Comparison of ENCODE assay signal across 1 cellular context in the genomic region with DNA sequence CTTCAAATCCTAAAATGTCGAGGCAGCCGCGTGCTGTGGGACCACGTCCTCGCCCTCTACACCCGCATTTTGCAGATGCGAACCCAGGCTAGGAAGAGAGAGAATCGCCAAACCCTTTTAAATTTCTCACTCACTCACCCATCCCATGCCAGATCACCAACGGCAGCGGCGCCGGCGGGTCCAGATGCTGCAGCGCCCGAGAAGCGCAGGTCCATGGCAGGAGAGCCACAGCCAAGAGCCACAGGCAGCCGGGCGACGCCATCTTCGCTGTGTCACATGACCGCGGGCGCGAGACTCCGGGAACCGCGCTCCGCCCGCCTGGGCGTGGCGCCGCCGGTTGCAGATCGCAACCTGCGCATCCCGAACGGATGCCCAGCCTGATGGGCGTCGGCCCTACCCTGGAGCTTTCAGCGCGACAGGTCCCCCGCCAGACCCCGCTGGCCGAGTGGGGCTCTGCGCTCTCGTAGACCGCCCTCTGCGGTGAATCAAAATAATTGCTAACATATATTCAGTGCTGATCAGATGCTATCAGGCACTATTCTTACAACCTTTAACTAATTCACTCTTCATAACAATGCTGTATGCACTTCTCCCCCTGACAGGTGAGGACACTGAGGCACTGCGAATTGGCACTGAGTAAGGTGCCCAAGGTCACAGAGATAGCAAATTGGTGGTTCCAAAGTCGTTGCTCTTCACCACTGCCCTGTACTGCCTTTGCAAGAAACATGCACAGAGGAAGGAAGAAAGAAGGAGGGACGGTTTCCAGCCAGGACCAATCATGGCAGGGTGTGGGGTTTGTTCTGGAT.
A peak's percentile ranks its signal among the peaks of the same experiment; 100 is the strongest.
TF ChIP-seq lines count a peak whose summit lies in the region.

A gene (minus strand): TSS at position 276 of the 806 bp plus-strand sequence. CDS start 14 bp downstream, at position 262.

TF ChIP-seq in HCT116, 20 proteins besides CTCF, POLR2A, EP300 and RAD21 (continued from another document):
- TF ChIP-seq, protein P1, sequence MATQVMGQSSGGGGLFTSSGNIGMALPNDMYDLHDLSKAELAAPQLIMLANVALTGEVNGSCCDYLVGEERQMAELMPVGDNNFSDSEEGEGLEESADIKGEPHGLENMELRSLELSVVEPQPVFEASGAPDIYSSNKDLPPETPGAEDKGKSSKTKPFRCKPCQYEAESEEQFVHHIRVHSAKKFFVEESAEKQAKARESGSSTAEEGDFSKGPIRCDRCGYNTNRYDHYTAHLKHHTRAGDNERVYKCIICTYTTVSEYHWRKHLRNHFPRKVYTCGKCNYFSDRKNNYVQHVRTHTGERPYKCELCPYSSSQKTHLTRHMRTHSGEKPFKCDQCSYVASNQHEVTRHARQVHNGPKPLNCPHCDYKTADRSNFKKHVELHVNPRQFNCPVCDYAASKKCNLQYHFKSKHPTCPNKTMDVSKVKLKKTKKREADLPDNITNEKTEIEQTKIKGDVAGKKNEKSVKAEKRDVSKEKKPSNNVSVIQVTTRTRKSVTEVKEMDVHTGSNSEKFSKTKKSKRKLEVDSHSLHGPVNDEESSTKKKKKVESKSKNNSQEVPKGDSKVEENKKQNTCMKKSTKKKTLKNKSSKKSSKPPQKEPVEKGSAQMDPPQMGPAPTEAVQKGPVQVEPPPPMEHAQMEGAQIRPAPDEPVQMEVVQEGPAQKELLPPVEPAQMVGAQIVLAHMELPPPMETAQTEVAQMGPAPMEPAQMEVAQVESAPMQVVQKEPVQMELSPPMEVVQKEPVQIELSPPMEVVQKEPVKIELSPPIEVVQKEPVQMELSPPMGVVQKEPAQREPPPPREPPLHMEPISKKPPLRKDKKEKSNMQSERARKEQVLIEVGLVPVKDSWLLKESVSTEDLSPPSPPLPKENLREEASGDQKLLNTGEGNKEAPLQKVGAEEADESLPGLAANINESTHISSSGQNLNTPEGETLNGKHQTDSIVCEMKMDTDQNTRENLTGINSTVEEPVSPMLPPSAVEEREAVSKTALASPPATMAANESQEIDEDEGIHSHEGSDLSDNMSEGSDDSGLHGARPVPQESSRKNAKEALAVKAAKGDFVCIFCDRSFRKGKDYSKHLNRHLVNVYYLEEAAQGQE (IDR thresholded peaks at IDR 0.05; ENCODE audit: low read depth) = no peak
- TF ChIP-seq POLR2AphosphoS5 (IDR thresholded peaks at IDR 0.05; ENCODE audit: low read depth, low read length) (peak; percentile 82), FOSL1 (IDR thresholded peaks at IDR 0.05; ENCODE audit: low read depth) (no peak), CBX3 (IDR thresholded peaks at IDR 0.05; ENCODE audit: low read depth) (peak; percentile 78)
- TF ChIP-seq, protein P2, sequence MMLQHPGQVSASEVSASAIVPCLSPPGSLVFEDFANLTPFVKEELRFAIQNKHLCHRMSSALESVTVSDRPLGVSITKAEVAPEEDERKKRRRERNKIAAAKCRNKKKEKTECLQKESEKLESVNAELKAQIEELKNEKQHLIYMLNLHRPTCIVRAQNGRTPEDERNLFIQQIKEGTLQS (IDR thresholded peaks at IDR 0.05) = no peak
